In genomic region chr7:78019457-78020130, GRCh38 we compare ENCODE assay signal across 8 cellular contexts.
DNase-seq lines count a peak whose midpoint lies in the region; ATAC-seq, FAIRE-seq and TF ChIP-seq lines count a peak whose summit lies in the region.

No MANE protein-coding gene starts in this region.

- no peaks in the 10 kb centered on the region for H3K9me3 Mint-ChIP-seq in CD8-positive, alpha-beta memory T cell

- peaks cover 7% of the 10 kb centered on the region; the same call in 1 of the 2 replicates for H3K23me2 ChIP-seq in H1 (ENCODE audit: low read depth, low read length)

- H2AK5ac ChIP-seq in H1 (ENCODE audit: low read depth, low read length) (no peak overlapping the region), mesendoderm (ENCODE audit: low read length) (no peak overlapping the region)

- H3K79me1 ChIP-seq in H1 (ENCODE audit: low read depth, low read length), result no peaks in the 10 kb centered on the region; the same call in 1 of the 2 replicates
- no peaks in the 10 kb centered on the region for H3K79me1 ChIP-seq in mesendoderm (ENCODE audit: low read length)

- TF ChIP-seq POLR2A in H1 (IDR thresholded peaks at IDR 0.05; ENCODE audit: control extremely low read depth in 1 of 2, low read depth in 2 of 2, low read length in 2 of 2), result no peak

- H4K91ac ChIP-seq in H1 (replicated peaks; ENCODE audit: insufficient read length, low read length), result no peak overlapping the region

- no peak for FAIRE-seq in H1 (lab: Jason Lieb, UNC)

- H2AFZ ChIP-seq in H1 (ENCODE audit: low read length), result 0 out of 2 replicates have a peak overlapping the region, but pooled peaks have one; percentile 54

- H2BK120ac ChIP-seq in H1 (replicated peaks; ENCODE audit: low read depth, low read length) (no peak overlapping the region), mesendoderm (ENCODE audit: low read depth, low read length) (peak overlapping the region; percentile 96)

- TF ChIP-seq CTCF in H1 (IDR thresholded peaks at IDR 0.05; ENCODE audit: control extremely low read depth in 1 of 3, insufficient read depth in 1 of 3, low read depth in 1 of 3, low read length in 3 of 3), result no peak

- ATAC-seq in GM19463 (IDR thresholded peaks at IDR 0.05; ENCODE audit: unreplicated experiment) (peak; percentile 81), HG03565 (IDR thresholded peaks at IDR 0.05; ENCODE audit: unreplicated experiment) (peak; percentile 62)

- no peak overlapping the region for H2BK12ac ChIP-seq in H1 (ENCODE audit: low read depth, low read length)

- peak overlapping the region in 1 of 4 experiments; percentile 73; a peak in 3 of 7 replicates for H3K9ac ChIP-seq in H1 (replicated peaks in 1 of 4; ENCODE audit: extremely low read depth in 1 of 4, low read depth in 3 of 4, low read length in 3 of 4)
- H3K9ac ChIP-seq in mesendoderm (ENCODE audit: low read length), result peak overlapping the region; percentile 78

- no peaks in the 10 kb centered on the region for H3K27me3 ChIP-seq in CD8-positive, alpha-beta memory T cell (ENCODE audit: insufficient read depth, low read length, poor library complexity, severe bottlenecking)
- peaks cover 2 to 10% (median 4%) of the 10 kb centered on the region in 4 experiments; a peak in 5 of 7 replicates for H3K27me3 ChIP-seq in H1 (replicated peaks in 1 of 4; ENCODE audit: control insufficient read depth in 3 of 4, extremely low read depth in 1 of 4, insufficient read depth in 3 of 4, low read length in 3 of 4)
- no peaks in the 10 kb centered on the region for H3K27me3 ChIP-seq in mesendoderm (ENCODE audit: insufficient read depth, low read length, poor library complexity)

- no peak for TF ChIP-seq EP300 in H1 (IDR thresholded peaks at IDR 0.05; ENCODE audit: borderline replicate concordance in 1 of 2, low read depth in 2 of 2, low read length in 2 of 2)

- H3K18ac ChIP-seq in H1 (ENCODE audit: extremely low read depth, low read length) (0 out of 2 replicates have a peak overlapping the region, but pooled peaks have one; percentile 34), mesendoderm (ENCODE audit: low read length) (peak overlapping the region; percentile 94)

- H3K4me3 Mint-ChIP-seq in CD8-positive, alpha-beta memory T cell, result peak overlapping the region; percentile 67 to 96 (median 89)

- H3K4me2 ChIP-seq in H1 (ENCODE audit: insufficient read depth in 1 of 2, low read depth in 2 of 2, low read length in 2 of 2) (peak overlapping the region; percentile 85 to 87), mesendoderm (ENCODE audit: low read length) (peak overlapping the region; percentile 51)

- no peak overlapping the region for H3K56ac ChIP-seq in H1 (replicated peaks; ENCODE audit: insufficient read length, low read depth, low read length)
- H3K56ac ChIP-seq in mesendoderm (ENCODE audit: low read length), result peak overlapping the region; percentile 84

- no peak overlapping the region for H2BK5ac ChIP-seq in H1 (ENCODE audit: low read depth, low read length)
- peak overlapping the region; percentile 31 for H2BK5ac ChIP-seq in mesendoderm (ENCODE audit: low read length)

- peaks cover 6% of the 10 kb centered on the region for H3K4me1 ChIP-seq in CD8-positive, alpha-beta memory T cell (ENCODE audit: insufficient read depth, low read length)
- peaks cover 0 to 11% (median 3%) of the 10 kb centered on the region in 4 experiments; a peak in 4 of 7 replicates for H3K4me1 ChIP-seq in H1 (replicated peaks in 1 of 4; ENCODE audit: control insufficient read depth in 3 of 4, insufficient read depth in 4 of 4, low read length in 3 of 4)
- H3K4me1 ChIP-seq in mesendoderm (ENCODE audit: control insufficient read depth, low read depth, low read length), result no peaks in the 10 kb centered on the region

- peak overlapping the region; percentile 62; the same call in 1 of the 2 replicates for H4K8ac ChIP-seq in H1 (ENCODE audit: extremely low read depth, insufficient read depth, low read length)
- peak overlapping the region; percentile 95 for H4K8ac ChIP-seq in mesendoderm (ENCODE audit: low read depth, low read length)

- peaks cover 0 to 4% (median 0%) of the 10 kb centered on the region in 3 donors for H3K36me3 Mint-ChIP-seq in CD8-positive, alpha-beta memory T cell

- no peaks in the 10 kb centered on the region for H3K79me2 ChIP-seq in H1 (ENCODE audit: control insufficient read depth in 1 of 2, insufficient read depth in 2 of 2, low read length in 2 of 2)
- H3K79me2 ChIP-seq in mesendoderm (ENCODE audit: control insufficient read depth, insufficient read depth, low read length), result no peaks in the 10 kb centered on the region

- H2BK20ac ChIP-seq in H1 (ENCODE audit: low read length), result no peak overlapping the region

- no peaks in the 10 kb centered on the region for H4K20me1 ChIP-seq in H1 (replicated peaks in 1 of 2; ENCODE audit: control insufficient read depth in 1 of 2, insufficient read depth in 2 of 2, low read length in 2 of 2)

- H3K4me3 ChIP-seq in CD8-positive, alpha-beta memory T cell (ENCODE audit: low read length), result peak overlapping the region; percentile 43
- peak overlapping the region; percentile 51 to 74 (median 52) for H3K4me3 ChIP-seq in H1 (ENCODE audit: extremely low read depth in 1 of 4, insufficient read depth in 2 of 4, low read depth in 3 of 4, low read length in 4 of 4)
- H3K4me3 ChIP-seq in mesendoderm (ENCODE audit: low read length), result peak overlapping the region; percentile 49

- no peaks in the 10 kb centered on the region for H3K9me3 ChIP-seq in CD8-positive, alpha-beta memory T cell (ENCODE audit: low read length)
- H3K9me3 ChIP-seq in H1 (ENCODE audit: insufficient read depth in 2 of 2, low read depth in 1 of 2, low read length in 1 of 2), result no peaks in the 10 kb centered on the region

- H3K27ac ChIP-seq in CD8-positive, alpha-beta memory T cell (ENCODE audit: low read depth, low read length), result no peak overlapping the region
- H3K27ac ChIP-seq in H1 (ENCODE audit: low read depth, low read length) (no peak overlapping the region), mesendoderm (ENCODE audit: low read depth, low read length) (peak overlapping the region; percentile 81)

- H2BK15ac ChIP-seq in H1 (ENCODE audit: low read length) (no peak overlapping the region), mesendoderm (replicated peaks; ENCODE audit: low read depth) (no peak overlapping the region)

- CTCF ChIA-PET in CD8-positive, alpha-beta memory T cell (lab: Charles Lee), result interaction anchor here (1.1 to 4.9 kb wide), 6 partner anchors 9 to 340 kb away, joined by 3 to 51 read pairs (median 10); no protein-coding TSS in a partner anchor
- CTCF ChIA-PET in H1 (lab: Charles Lee; ENCODE audit: partially characterized antibody), result interaction anchor here (0.6 to 5.9 kb wide), 23 partner anchors 12 to 305 kb away, joined by 3 to 73 read pairs (median 6); no protein-coding TSS in a partner anchor

- no peak for TF ChIP-seq RAD21 in H1 (IDR thresholded peaks at IDR 0.05 in 1 of 2, conservative IDR thresholded peaks at IDR 0.05 in 1 of 2; ENCODE audit: low read depth in 2 of 2, low read length in 2 of 2)

- peak; percentile 19 to 70 (median 42) for DNase-seq in CD8-positive, alpha-beta memory T cell
- DNase-seq in NCI-H748 treated with DMSO at 0.1 percent for 48 hours (lab: John Stamatoyannopoulos, UW), result peak; percentile 78
- peak; percentile 29 to 43 (median 35) for DNase-seq in activated CD8-positive, alpha-beta memory T cell treated with anti-CD3 and anti-CD28 coated beads for 48 hours (ENCODE audit: low read depth in 2 of 3, low spot score in 2 of 3)
- peak; percentile 38 to 78 for DNase-seq in H1 (ENCODE audit: low read depth in 1 of 2, low spot score in 2 of 2)
- DNase-seq in mesendoderm, result peak; percentile 95
- peak; percentile 53 for DNase-seq in stimulated activated CD8-positive, alpha-beta memory T cell treated with anti-CD3 and anti-CD28 coated beads, Interleukin-15, amount 100 ng/mL, for 48 hours (ENCODE audit: low read depth in 2 of 2)

- no peaks in the 10 kb centered on the region for H3K36me3 ChIP-seq in CD8-positive, alpha-beta memory T cell (ENCODE audit: insufficient read depth, low read length)
- H3K36me3 ChIP-seq in H1 (ENCODE audit: control insufficient read depth in 2 of 4, insufficient read depth in 4 of 4, low read length in 3 of 4), result no peaks in the 10 kb centered on the region
- H3K36me3 ChIP-seq in mesendoderm (ENCODE audit: control insufficient read depth, insufficient read depth, low read length), result no peaks in the 10 kb centered on the region

- no peak overlapping the region for H4K5ac ChIP-seq in H1 (ENCODE audit: insufficient read length, low read depth, low read length)
- no peak overlapping the region for H4K5ac ChIP-seq in mesendoderm (ENCODE audit: low read length)

- peaks cover 10 to 23% (median 19%) of the 10 kb centered on the region in 3 donors for H3K4me1 Mint-ChIP-seq in CD8-positive, alpha-beta memory T cell

- 0% methylated on average over 20 of the region's 86 CpGs; no CpG with 5 or more reads in 1 of the 2 experiments for WGBS in H1 (ENCODE audit: extremely low coverage in 1 of 2, insufficient coverage in 1 of 2, insufficient read length in 1 of 2, insufficient replicate concordance in 2 of 2, low coverage in 1 of 2, low lambda C conversion rate in 2 of 2, missing lambda C conversion rate in 1 of 2), 2 experiments
- no CpG with 5 or more reads among the region's 86 CpGs for WGBS in mesendoderm (ENCODE audit: extremely low coverage, insufficient coverage, low lambda C conversion rate)

- H3K14ac ChIP-seq in H1 (ENCODE audit: insufficient read length), result no peak overlapping the region

- no peak overlapping the region for H3K4ac ChIP-seq in H1 (replicated peaks; ENCODE audit: insufficient read length, low read depth, low read length)
- H3K4ac ChIP-seq in mesendoderm (ENCODE audit: low read depth, low read length), result peak overlapping the region; percentile 64

- H3K27ac Mint-ChIP-seq in CD8-positive, alpha-beta memory T cell, result peak overlapping the region in 6 of 8 donors; percentile 57 to 88 (median 79)

- H3K27me3 Mint-ChIP-seq in CD8-positive, alpha-beta memory T cell, result peaks cover 4 to 18% of the 10 kb centered on the region in 2 donors

- POLR2A ChIA-PET in CD8-positive, alpha-beta memory T cell (lab: Charles Lee), result interaction anchor here (1.0 to 1.6 kb wide), 3 partner anchors 21 to 324 kb away, joined by 3 to 4 read pairs (median 4); partner anchors contain the start of genes PHTF2 and TMEM60
- POLR2A ChIA-PET in H1 (lab: Charles Lee; ENCODE audit: partially characterized antibody), result interaction anchor here (1.0 to 2.6 kb wide), 3 partner anchors 12 to 21 kb away, joined by 4 to 8 read pairs (median 8); no protein-coding TSS in a partner anchor

- H3K23ac ChIP-seq in H1 (ENCODE audit: insufficient read length) (no peak overlapping the region), mesendoderm (ENCODE audit: low read length) (no peak overlapping the region)

TF ChIP-seq in H1, 55 proteins besides CTCF, POLR2A, EP300 and RAD21 (continues in another document):
- TF ChIP-seq TBP (IDR thresholded peaks at IDR 0.05; ENCODE audit: low read depth, low read length), result peak; percentile 21; the same call in 1 of the 2 replicates
- no peak for TF ChIP-seq EGR1 (IDR thresholded peaks at IDR 0.05; ENCODE audit: borderline replicate concordance, low read depth, low read length)
- peak; percentile 71; the same call in 1 of the 2 replicates for TF ChIP-seq RBBP5 (IDR thresholded peaks at IDR 0.05; ENCODE audit: borderline replicate concordance, low read depth, low read length)
- peak; percentile 29 for TF ChIP-seq KDM4A (IDR thresholded peaks at IDR 0.05; ENCODE audit: low read depth, low read length, severe bottlenecking)
- no peak for TF ChIP-seq KDM1A (IDR thresholded peaks at IDR 0.05; ENCODE audit: borderline replicate concordance, low read length)

Comparison
In these comparisons a context has a peak if more than half of its experiments do, and no peak if none do; other contexts are left out.
1. DNase-seq: peak in every context shown above with its lines; median percentile 95 in mesendoderm; 78 in NCI-H748 treated with DMSO at 0.1 percent for 48 hours; 58 in H1; 53 in stimulated activated CD8-positive, alpha-beta memory T cell treated with anti-CD3 and anti-CD28 coated beads, Interleukin-15, amount 100 ng/mL, for 48 hours; 42 in CD8-positive, alpha-beta memory T cell; 35 in activated CD8-positive, alpha-beta memory T cell treated with anti-CD3 and anti-CD28 coated beads for 48 hours.